11 cellular contexts compared by ENCODE assay signal in genomic region chr22:45098056-45098455, GRCh38.
DNase-seq lines count a peak whose midpoint lies in the region; ATAC-seq lines count a peak whose summit lies in the region.
"Had no signal": no experiment of that assay in that cellular context is flagged by ENCODE, and none has a peak within 500 bp of the region (broad histone marks: within the 10 kb centered on the region; RNA-seq: fewer than 3 reads in every experiment).

No MANE protein-coding gene starts in this region.

- ATAC-seq in activated naive CD4-positive, alpha-beta T cell treated with anti-CD3 and anti-CD28 coated beads, Interleukin-2, amount 50 U/mL, for 72 hours = peak; percentile 43 to 58
- ATAC-seq in activated T-helper 17 cell treated with anti-CD3 and anti-CD28 coated beads, Interleukin-2, amount 50 U/mL, for 72 hours (replicated peaks) = peak; percentile 78
- ATAC-seq: A549 had no signal

- peaks cover 5% of the 10 kb centered on the region for H3K4me1 Mint-ChIP-seq in activated CD4-positive, alpha-beta memory T cell treated with anti-CD3 and anti-CD28 coated beads for 36 hours (ENCODE audit: low read depth)
- no peaks in the 10 kb centered on the region for H3K4me1 Mint-ChIP-seq in activated CD4-positive, alpha-beta memory T cell treated with anti-CD3 and anti-CD28 coated beads, Interleukin-2, amount 10 ng/mL, durations not matched to agents 7 days and 5 days
- peaks cover 5% of the 10 kb centered on the region for H3K4me1 Mint-ChIP-seq in activated T-helper 17 cell treated with anti-CD3 and anti-CD28 coated beads, Interleukin-2, amount 50 U/mL, for 72 hours

- POLR2A ChIA-PET in activated CD4-positive, alpha-beta memory T cell treated with anti-CD3 and anti-CD28 coated beads for 36 hours (lab: Charles Lee) = no interaction called here
- POLR2A ChIA-PET in activated CD4-positive, alpha-beta memory T cell treated with anti-CD3 and anti-CD28 coated beads, Interleukin-2, amount 10 ng/mL, durations not matched to agents 7 days and 5 days (lab: Charles Lee) = no interaction called here

- H3K4me3 Mint-ChIP-seq in activated CD4-positive, alpha-beta memory T cell treated with anti-CD3 and anti-CD28 coated beads for 36 hours = no peak overlapping the region
- no peak overlapping the region for H3K4me3 Mint-ChIP-seq in activated CD4-positive, alpha-beta memory T cell treated with anti-CD3 and anti-CD28 coated beads, Interleukin-2, amount 10 ng/mL, durations not matched to agents 7 days and 5 days
- no peak overlapping the region for H3K4me3 Mint-ChIP-seq in activated T-helper 17 cell treated with anti-CD3 and anti-CD28 coated beads, Interleukin-2, amount 50 U/mL, for 72 hours
- H3K4me3 Mint-ChIP-seq: CD4-positive, alpha-beta T cell; H9 had no signal

- H3K9me3 Mint-ChIP-seq in activated CD4-positive, alpha-beta memory T cell treated with anti-CD3 and anti-CD28 coated beads for 36 hours = no peaks in the 10 kb centered on the region
- no peaks in the 10 kb centered on the region for H3K9me3 Mint-ChIP-seq in activated CD4-positive, alpha-beta memory T cell treated with anti-CD3 and anti-CD28 coated beads, Interleukin-2, amount 10 ng/mL, durations not matched to agents 7 days and 5 days
- H3K9me3 Mint-ChIP-seq in activated naive CD4-positive, alpha-beta T cell treated with anti-CD3 and anti-CD28 coated beads, Interleukin-2, amount 50 U/mL, for 72 hours = no peaks in the 10 kb centered on the region
- no peaks in the 10 kb centered on the region for H3K9me3 Mint-ChIP-seq in activated T-helper 17 cell treated with anti-CD3 and anti-CD28 coated beads, Interleukin-2, amount 50 U/mL, for 72 hours
- H3K9me3 Mint-ChIP-seq: CD4-positive, alpha-beta T cell had no signal

- no peaks in the 10 kb centered on the region for H3K36me3 Mint-ChIP-seq in activated CD4-positive, alpha-beta memory T cell treated with anti-CD3 and anti-CD28 coated beads for 36 hours
- H3K36me3 Mint-ChIP-seq in activated CD4-positive, alpha-beta memory T cell treated with anti-CD3 and anti-CD28 coated beads, Interleukin-2, amount 10 ng/mL, durations not matched to agents 7 days and 5 days (ENCODE audit: low read depth) = no peaks in the 10 kb centered on the region
- no peaks in the 10 kb centered on the region for H3K36me3 Mint-ChIP-seq in activated naive CD4-positive, alpha-beta T cell treated with anti-CD3 and anti-CD28 coated beads, Interleukin-2, amount 50 U/mL, for 72 hours
- no peaks in the 10 kb centered on the region for H3K36me3 Mint-ChIP-seq in activated T-helper 17 cell treated with anti-CD3 and anti-CD28 coated beads, Interleukin-2, amount 50 U/mL, for 72 hours (ENCODE audit: low read depth)

- CTCF ChIA-PET in activated CD4-positive, alpha-beta memory T cell treated with anti-CD3 and anti-CD28 coated beads for 36 hours (lab: Charles Lee) = interaction anchor here (1.3 to 1.4 kb wide), 2 partner anchors 14 to 110 kb away, joined by 3 to 4 read pairs; no protein-coding TSS in a partner anchor
- CTCF ChIA-PET in activated CD4-positive, alpha-beta memory T cell treated with anti-CD3 and anti-CD28 coated beads, Interleukin-2, amount 10 ng/mL, durations not matched to agents 7 days and 5 days (lab: Charles Lee) = no interaction called here

- H3K27ac Mint-ChIP-seq in activated CD4-positive, alpha-beta memory T cell treated with anti-CD3 and anti-CD28 coated beads for 36 hours = no peak overlapping the region
- H3K27ac Mint-ChIP-seq in activated CD4-positive, alpha-beta memory T cell treated with anti-CD3 and anti-CD28 coated beads, Interleukin-2, amount 10 ng/mL, durations not matched to agents 7 days and 5 days = no peak overlapping the region
- no peak overlapping the region for H3K27ac Mint-ChIP-seq in activated naive CD4-positive, alpha-beta T cell treated with anti-CD3 and anti-CD28 coated beads, Interleukin-2, amount 50 U/mL, for 72 hours
- no peak overlapping the region for H3K27ac Mint-ChIP-seq in activated T-helper 17 cell treated with anti-CD3 and anti-CD28 coated beads, Interleukin-2, amount 50 U/mL, for 72 hours
- H3K27ac Mint-ChIP-seq: CD4-positive, alpha-beta T cell; H9 had no signal

- intact Hi-C loops in activated CD4-positive, alpha-beta memory T cell treated with anti-CD3 and anti-CD28 coated beads for 36 hours (cut with micrococcal nuclease) = no loop called here

- DNase-seq in activated CD4-positive, alpha-beta memory T cell treated with anti-CD3 and anti-CD28 coated beads for 36 hours = peak; percentile 38
- no peak for DNase-seq in activated CD4-positive, alpha-beta memory T cell treated with anti-CD3 and anti-CD28 coated beads, Interleukin-2, amount 10 ng/mL, durations not matched to agents 7 days and 5 days
- DNase-seq in activated naive CD4-positive, alpha-beta T cell treated with anti-CD3 and anti-CD28 coated beads, Interleukin-2, amount 50 U/mL, for 72 hours (ENCODE audit: low spot score in 2 of 2) = no peak
- no peak for DNase-seq in activated naive CD4-positive, alpha-beta T cell (lab: John Stamatoyannopoulos, UW)
- DNase-seq in A172 (ENCODE audit: low spot score) = no peak
- DNase-seq: AML-193; Caco-2; CD4-positive, alpha-beta T cell; H9 had no signal

- peaks cover 28% of the 10 kb centered on the region for H3K27me3 Mint-ChIP-seq in activated CD4-positive, alpha-beta memory T cell treated with anti-CD3 and anti-CD28 coated beads for 36 hours
- H3K27me3 Mint-ChIP-seq in activated CD4-positive, alpha-beta memory T cell treated with anti-CD3 and anti-CD28 coated beads, Interleukin-2, amount 10 ng/mL, durations not matched to agents 7 days and 5 days = peaks cover 19% of the 10 kb centered on the region
- H3K27me3 Mint-ChIP-seq in activated T-helper 17 cell treated with anti-CD3 and anti-CD28 coated beads, Interleukin-2, amount 50 U/mL, for 72 hours = peaks cover 46% of the 10 kb centered on the region
